In the genomic region with DNA sequence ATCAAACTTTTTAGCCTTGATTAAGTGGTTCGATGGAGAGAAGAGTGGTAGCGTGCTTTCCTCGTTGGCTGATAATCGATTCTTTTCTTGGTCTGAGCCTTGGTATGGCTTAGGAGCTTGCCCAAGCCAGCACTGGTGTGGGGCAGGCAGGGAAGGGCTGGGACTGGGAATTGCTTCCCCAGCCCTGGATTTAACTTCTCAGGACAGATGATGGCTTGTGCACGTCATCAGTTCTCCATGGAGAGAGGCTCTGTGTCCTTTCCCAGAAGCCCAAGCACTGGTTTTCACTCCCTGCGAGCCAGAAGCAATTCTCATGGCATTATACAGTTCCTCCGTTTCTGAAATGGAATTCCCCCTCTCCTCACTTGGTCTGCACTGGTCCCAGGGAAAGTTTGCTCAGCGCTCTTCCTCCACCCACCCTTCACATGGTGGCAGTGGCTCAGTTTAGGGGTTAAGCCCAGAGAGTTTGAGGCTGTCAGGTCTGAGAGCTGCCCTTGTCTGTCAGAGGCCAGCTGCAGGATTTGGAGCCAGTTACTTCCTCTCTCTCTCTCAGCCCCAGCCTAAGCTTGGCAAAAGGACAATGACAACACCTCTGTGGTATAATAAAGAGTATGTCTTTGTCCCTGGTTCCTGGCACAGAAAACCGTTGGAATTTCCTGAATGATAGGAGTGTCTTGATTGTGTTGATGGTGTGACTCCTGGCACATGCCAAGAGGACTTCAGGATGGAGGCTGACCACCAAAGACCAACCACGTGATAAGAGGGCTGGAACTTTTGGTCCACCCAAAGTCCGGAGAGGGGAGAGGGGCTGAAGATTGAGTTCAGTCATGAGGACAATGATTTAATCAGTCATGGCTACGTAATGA, we compare ENCODE assay signal across 12 cellular contexts.
DNase-seq lines count a peak whose midpoint lies in the region; ATAC-seq and TF ChIP-seq lines count a peak whose summit lies in the region.
"Had no signal": no experiment of that assay in that cellular context is flagged by ENCODE, and none has a peak within 500 bp of the region (broad histone marks: within the 10 kb centered on the region; RNA-seq: fewer than 3 reads in every experiment).

No MANE protein-coding gene starts in this region.

- TF ChIP-seq POLR2A in gastroesophageal sphincter (IDR thresholded peaks at IDR 0.05): no peak

- H3K27ac ChIP-seq in gastroesophageal sphincter (peak overlapping the region in 3 of 4 donors; percentile 71 to 88 (median 74)), psoas muscle (peak overlapping the region; percentile 59), SJCRH30 (no peak overlapping the region)

- intact Hi-C loops in psoas muscle (cut with DNase I): no loop called here

- ATAC-seq in gastroesophageal sphincter: peak; percentile 37
- peak; percentile 21 to 59 (median 34) for ATAC-seq in psoas muscle
- ATAC-seq: activated CD8-positive, alpha-beta memory T cell treated with anti-CD3 and anti-CD28 coated beads, Interleukin-2, amount 10 ng/mL, durations not matched to agents 7 days and 5 days had no signal

- TF ChIP-seq CTCF in gastroesophageal sphincter (IDR thresholded peaks at IDR 0.05): no peak
- no peak for TF ChIP-seq CTCF in psoas muscle (IDR thresholded peaks at IDR 0.05)

- H3K9me3 ChIP-seq in gastroesophageal sphincter: no peaks in the 10 kb centered on the region
- H3K9me3 ChIP-seq in psoas muscle: no peaks in the 10 kb centered on the region
- H3K9me3 ChIP-seq in SJCRH30 (replicated peaks): no peaks in the 10 kb centered on the region
- H3K9me3 ChIP-seq: transverse colon had no signal

- H3K27me3 ChIP-seq in gastroesophageal sphincter (no peaks in the 10 kb centered on the region), psoas muscle (ENCODE audit: insufficient read depth in 3 of 3, low read length in 2 of 3) (peaks cover 0 to 36% (median 7%) of the 10 kb centered on the region in 3 donors), SJCRH30 (peaks cover 8% of the 10 kb centered on the region; the same call in 1 of the 2 replicates)

- DNase-seq in Daoy (ENCODE audit: low read depth) (peak; percentile 43), OCI-M1 (lab: John Stamatoyannopoulos, UW) (peak; percentile 5), psoas muscle (no peak), foreskin melanocyte (no peak), SJCRH30 (no peak), iPS-NIHi7 (ENCODE audit: extremely low spot score) (no peak)
- DNase-seq in activated naive CD4-positive, alpha-beta T cell treated with Interleukin-2 at 50 U/mL for 16 hours: no peak
- DNase-seq: NCI-H2171 treated with DMSO at 0.1 percent for 48 hours; stimulated activated CD4-positive, alpha-beta T cell treated with anti-CD3 and anti-CD28 coated beads, Interleukin-4, amount 100 ng/mL, for 1 hour; transverse colon had no signal

- no peaks in the 10 kb centered on the region for H3K36me3 ChIP-seq in gastroesophageal sphincter
- no peaks in the 10 kb centered on the region for H3K36me3 ChIP-seq in psoas muscle (ENCODE audit: insufficient read depth in 1 of 2, low read depth in 1 of 2)
- H3K36me3 ChIP-seq in SJCRH30: no peaks in the 10 kb centered on the region
- H3K36me3 ChIP-seq: transverse colon had no signal

- no peak overlapping the region for H3K4me3 ChIP-seq in gastroesophageal sphincter
- no peak overlapping the region for H3K4me3 ChIP-seq in psoas muscle
- no peak overlapping the region for H3K4me3 ChIP-seq in SJCRH30
- H3K4me3 ChIP-seq: transverse colon had no signal

- WGBS in gastroesophageal sphincter (ENCODE audit: low coverage in 1 of 2), 2 donors: 47 to 63% methylated on average over 9 to 11 of the region's 12 CpGs
- 17 to 37% (median 32%) methylated on average over 12 of the region's 12 CpGs for WGBS in psoas muscle, 3 donors

- H3K4me1 ChIP-seq in gastroesophageal sphincter (peaks cover 9 to 52% (median 32%) of the 10 kb centered on the region in 3 donors), psoas muscle (peaks cover 16% of the 10 kb centered on the region), SJCRH30 (no peaks in the 10 kb centered on the region; the same call in 1 of the 2 replicates)

- no peak for TF ChIP-seq EP300 in gastroesophageal sphincter (IDR thresholded peaks at IDR 0.05)

Comparison
In these comparisons a context has a peak if more than half of its experiments do, and no peak if none do; other contexts are left out.
1. DNase-seq: peak in Daoy (single experiment) and OCI-M1 (single experiment); none in psoas muscle (0 of 2), foreskin melanocyte (single experiment), SJCRH30 (0 of 2), iPS-NIHi7 (single experiment) and activated naive CD4-positive, alpha-beta T cell treated with Interleukin-2 at 50 U/mL for 16 hours (single experiment).